19 cellular contexts compared by ENCODE assay signal in the genomic region with DNA sequence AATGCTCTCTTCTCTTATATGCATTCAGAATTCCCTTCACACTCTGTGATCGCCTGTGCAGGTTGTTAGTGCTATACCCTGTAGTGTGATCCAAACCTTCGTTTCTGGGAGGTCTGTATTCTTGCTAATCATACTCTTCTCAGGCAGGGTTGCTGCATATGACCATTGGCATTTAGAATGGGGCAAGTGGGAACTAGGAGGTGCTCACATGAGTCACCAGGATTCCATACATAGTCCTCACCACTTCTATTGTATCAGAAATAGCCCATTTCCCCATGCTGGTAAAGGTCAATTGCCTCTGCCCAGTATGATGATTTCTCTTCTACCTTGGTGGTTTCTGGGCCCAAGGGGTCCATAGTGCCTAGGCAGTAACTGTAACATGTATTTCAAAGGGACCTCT.
DNase-seq lines count a peak whose midpoint lies in the region; ATAC-seq, FAIRE-seq and TF ChIP-seq lines count a peak whose summit lies in the region.
"Had no signal": no experiment of that assay in that cellular context is flagged by ENCODE, and none has a peak within 500 bp of the region (broad histone marks: within the 10 kb centered on the region; RNA-seq: fewer than 3 reads in every experiment).

No MANE protein-coding gene starts in this region.

- no peak overlapping the region for H3K4ac ChIP-seq in mesendoderm (ENCODE audit: low read depth, low read length)

- no peak overlapping the region for H3K18ac ChIP-seq in mesendoderm (ENCODE audit: low read length)

- no peaks in the 10 kb centered on the region for H3K36me3 ChIP-seq in bronchial epithelial cell (ENCODE audit: control insufficient read depth, insufficient read depth, low read length)
- H3K36me3 ChIP-seq in mesendoderm (ENCODE audit: control insufficient read depth, insufficient read depth, low read length), result no peaks in the 10 kb centered on the region

- H3K56ac ChIP-seq in mesendoderm (ENCODE audit: low read length), result no peak overlapping the region

- H2BK120ac ChIP-seq in mesendoderm (ENCODE audit: low read depth, low read length), result no peak overlapping the region

- FAIRE-seq in bronchial epithelial cell (lab: Jason Lieb, UNC), result no peak
- FAIRE-seq: G401.6 had no signal

- DNase-seq in HS-5 (ENCODE audit: low read depth) (peak; percentile 77), RKO (ENCODE audit: low spot score) (peak; percentile 1), bronchial epithelial cell (ENCODE audit: low read depth) (peak; percentile 77), mesendoderm (peak; percentile 27), NCI-H774 (lab: John Stamatoyannopoulos, UW) (no peak), retina (no peak)
- DNase-seq: ACHN; Calu3; CD4-positive, alpha-beta T cell; DMS79 treated with DMSO at 0.1 percent for 48 hours; HFFc6; MV-4-11; NCI-H1436; NCI-H2081; NCI-H345; SHP77 treated with DMSO at 0.1 percent for 48 hours had no signal

- no CpG with 5 or more reads among the region's 2 CpGs for WGBS in mesendoderm (ENCODE audit: extremely low coverage, insufficient coverage, low lambda C conversion rate)

- H4K8ac ChIP-seq in mesendoderm (ENCODE audit: low read depth, low read length), result no peak overlapping the region

- no peak overlapping the region for H3K4me2 ChIP-seq in mesendoderm (ENCODE audit: low read length)

- H3K23ac ChIP-seq in mesendoderm (ENCODE audit: low read length), result no peak overlapping the region

- no peaks in the 10 kb centered on the region for H3K4me1 ChIP-seq in mesendoderm (ENCODE audit: control insufficient read depth, low read depth, low read length)

- H2AK5ac ChIP-seq in mesendoderm (ENCODE audit: low read length), result no peak overlapping the region

- H3K4me3 ChIP-seq in bronchial epithelial cell (ENCODE audit: low read depth, low read length), result no peak overlapping the region
- no peak overlapping the region for H3K4me3 ChIP-seq in mesendoderm (ENCODE audit: low read length)

- no peak overlapping the region for H2BK5ac ChIP-seq in mesendoderm (ENCODE audit: low read length)

- H3K27me3 ChIP-seq in bronchial epithelial cell (ENCODE audit: control insufficient read depth, insufficient read depth, low read length), result no peaks in the 10 kb centered on the region
- H3K27me3 ChIP-seq in mesendoderm (ENCODE audit: insufficient read depth, low read length, poor library complexity), result no peaks in the 10 kb centered on the region

- no peak overlapping the region for H3K27ac ChIP-seq in mesendoderm (ENCODE audit: low read depth, low read length)

- H4K5ac ChIP-seq in mesendoderm (ENCODE audit: low read length), result no peak overlapping the region

- H3K79me2 ChIP-seq in mesendoderm (ENCODE audit: control insufficient read depth, insufficient read depth, low read length), result no peaks in the 10 kb centered on the region

- TF ChIP-seq CTCF in bronchial epithelial cell (IDR thresholded peaks at IDR 0.05; ENCODE audit: insufficient read depth, low read length, severe bottlenecking), result no peak

- no peak overlapping the region for H2BK15ac ChIP-seq in mesendoderm (replicated peaks; ENCODE audit: low read depth)

- no peak for ATAC-seq in GM21723 (IDR thresholded peaks at IDR 0.05; ENCODE audit: unreplicated experiment)
- ATAC-seq in HG02678 (IDR thresholded peaks at IDR 0.05; ENCODE audit: unreplicated experiment), result no peak

- H3K9ac ChIP-seq in mesendoderm (ENCODE audit: low read length), result no peak overlapping the region

- no peaks in the 10 kb centered on the region for H3K79me1 ChIP-seq in mesendoderm (ENCODE audit: low read length)

Comparison
In these comparisons a context has a peak if more than half of its experiments do, and no peak if none do; other contexts are left out.
1. DNase-seq: peak in HS-5 (single experiment), RKO (single experiment), bronchial epithelial cell (single experiment) and mesendoderm (single experiment); none in NCI-H774 (single experiment) and retina (single experiment).